7 cellular contexts compared by ENCODE assay signal in genomic region chr4:184282251-184282713, GRCh38.
DNase-seq lines count a peak whose midpoint lies in the region; ATAC-seq, FAIRE-seq and TF ChIP-seq lines count a peak whose summit lies in the region.

No MANE protein-coding gene starts in this region.

- DNase-seq in activated CD4-positive, alpha-beta T cell treated with anti-CD3 and anti-CD28 coated beads, Interleukin-2, amount 10 ng/mL, durations not matched to agents 7 days and 5 days = peak; percentile 53
- DNase-seq in Right ventricle myocardium superior = no peak
- peak; percentile 6 to 15 for DNase-seq in stimulated activated CD8-positive, alpha-beta memory T cell treated with anti-CD3 and anti-CD28 coated beads, Interleukin-7, amount 100 ng/mL, for 1 hour (ENCODE audit: low read depth in 2 of 2)
- DNase-seq in frontal cortex (ENCODE audit: low spot score in 2 of 2) = no peak
- DNase-seq in smooth muscle cell (lab: John Stamatoyannopoulos, UW; ENCODE audit: unreplicated experiment) = no peak

- H3K9me3 Mint-ChIP-seq in activated CD4-positive, alpha-beta T cell treated with anti-CD3 and anti-CD28 coated beads, Interleukin-2, amount 10 ng/mL, durations not matched to agents 7 days and 5 days = peaks cover 10% of the 10 kb centered on the region

- peaks cover 45% of the 10 kb centered on the region for H3K4me1 Mint-ChIP-seq in activated CD4-positive, alpha-beta T cell treated with anti-CD3 and anti-CD28 coated beads, Interleukin-2, amount 10 ng/mL, durations not matched to agents 7 days and 5 days

- POLR2A ChIA-PET in activated CD4-positive, alpha-beta T cell treated with anti-CD3 and anti-CD28 coated beads, Interleukin-2, amount 10 ng/mL, durations not matched to agents 7 days and 5 days (lab: Charles Lee) = no interaction called here

- no peaks in the 10 kb centered on the region for H3K27me3 Mint-ChIP-seq in activated CD4-positive, alpha-beta T cell treated with anti-CD3 and anti-CD28 coated beads, Interleukin-2, amount 10 ng/mL, durations not matched to agents 7 days and 5 days

- H3F3A ChIP-seq in smooth muscle cell (ENCODE audit: low read depth) = no peaks in the 10 kb centered on the region

- no peak for TF ChIP-seq CTCF in smooth muscle cell (IDR thresholded peaks at IDR 0.05; ENCODE audit: borderline replicate concordance, insufficient read depth, poor library complexity, severe bottlenecking)

- WGBS in smooth muscle cell (ENCODE audit: low lambda C conversion rate) = 86% methylated on average over 8 of the region's 8 CpGs

- no peaks in the 10 kb centered on the region for H3K4me1 ChIP-seq in smooth muscle cell (ENCODE audit: low read depth)

- H3K4me3 ChIP-seq in smooth muscle cell = no peak overlapping the region

- no peak overlapping the region for H3K4me2 ChIP-seq in smooth muscle cell

- CTCF ChIA-PET in activated CD4-positive, alpha-beta T cell treated with anti-CD3 and anti-CD28 coated beads, Interleukin-2, amount 10 ng/mL, durations not matched to agents 7 days and 5 days (lab: Charles Lee) = interaction anchor here (0.7 to 5.4 kb wide), 5 partner anchors 12 to 134 kb away, joined by 3 to 38 read pairs (median 8); no protein-coding TSS in a partner anchor

- no peaks in the 10 kb centered on the region for H3K79me2 ChIP-seq in smooth muscle cell (ENCODE audit: low read depth)

- H3K27me3 ChIP-seq in smooth muscle cell (ENCODE audit: low read depth) = no peaks in the 10 kb centered on the region

- peak; percentile 28 for ATAC-seq in GM19324 (IDR thresholded peaks at IDR 0.05; ENCODE audit: low FRiP score, unreplicated experiment)
- peak; percentile 34 for ATAC-seq in HG03354 (IDR thresholded peaks at IDR 0.05; ENCODE audit: poor library complexity, severe bottlenecking, unreplicated experiment)
- peak; percentile 51 for ATAC-seq in Right ventricle myocardium superior (ENCODE audit: poor library complexity)

- H3K36me3 ChIP-seq in smooth muscle cell (ENCODE audit: low read depth) = no peaks in the 10 kb centered on the region

- H3K36me3 Mint-ChIP-seq in activated CD4-positive, alpha-beta T cell treated with anti-CD3 and anti-CD28 coated beads, Interleukin-2, amount 10 ng/mL, durations not matched to agents 7 days and 5 days (ENCODE audit: low read depth) = peaks cover 12% of the 10 kb centered on the region

- no peaks in the 10 kb centered on the region for H3K9me3 ChIP-seq in smooth muscle cell (replicated peaks; ENCODE audit: low read depth)

- no peaks in the 10 kb centered on the region for H4K20me1 ChIP-seq in smooth muscle cell (ENCODE audit: low read depth)

- peak overlapping the region; percentile 77 for H3K27ac Mint-ChIP-seq in activated CD4-positive, alpha-beta T cell treated with anti-CD3 and anti-CD28 coated beads, Interleukin-2, amount 10 ng/mL, durations not matched to agents 7 days and 5 days

- H3K27ac ChIP-seq in smooth muscle cell (ENCODE audit: low read depth) = no peak overlapping the region

- FAIRE-seq in frontal cortex (lab: Jason Lieb, UNC) = no peak

- H2AFZ ChIP-seq in smooth muscle cell (ENCODE audit: low read depth) = no peak overlapping the region

- intact Hi-C loops in Right ventricle myocardium superior (cut with DNase I) = loop anchor here (5.0 to 10.0 kb wide), 3 partner anchors 103 to 255 kb away; partner anchors contain the start of gene IRF2

- H3K4me3 Mint-ChIP-seq in activated CD4-positive, alpha-beta T cell treated with anti-CD3 and anti-CD28 coated beads, Interleukin-2, amount 10 ng/mL, durations not matched to agents 7 days and 5 days = no peak overlapping the region

- H3K9ac ChIP-seq in smooth muscle cell (ENCODE audit: low read depth) = no peak overlapping the region

Comparison
In these comparisons a context has a peak if more than half of its experiments do, and no peak if none do; other contexts are left out.
1. DNase-seq: peak in activated CD4-positive, alpha-beta T cell treated with anti-CD3 and anti-CD28 coated beads, Interleukin-2, amount 10 ng/mL, durations not matched to agents 7 days and 5 days (single experiment) and stimulated activated CD8-positive, alpha-beta memory T cell treated with anti-CD3 and anti-CD28 coated beads, Interleukin-7, amount 100 ng/mL, for 1 hour (2 of 2); none in Right ventricle myocardium superior (single experiment), frontal cortex (0 of 2) and smooth muscle cell (single experiment).
2. Peak in every context shown above with its lines, with median percentiles within 50 percentile points of each other: ATAC-seq.